9 cellular contexts compared by ENCODE assay signal in genomic region chr11:62830904-62831519, GRCh38. TPM values are rescaled to one million over a fixed set of nuclear protein-coding genes. Genes with fewer than 3 reads are reported as not detected.
DNase-seq lines count a peak whose midpoint lies in the region; ATAC-seq and TF ChIP-seq lines count a peak whose summit lies in the region.
"Had no signal": no experiment of that assay in that cellular context is flagged by ENCODE, and none has a peak within 500 bp of the region (broad histone marks: within the 10 kb centered on the region; RNA-seq: fewer than 3 reads in every experiment).

No MANE protein-coding gene starts in this region.

- H3K9me3 Mint-ChIP-seq in T-cell, result no peaks in the 10 kb centered on the region

- BruUV-seq in A673 (replicated peaks; lab: Mats Ljungman, UMichigan), result no TSS peak

- H3K4me1 Mint-ChIP-seq in T-cell, result peaks cover 41 to 48% (median 44%) of the 10 kb centered on the region in 3 donors

- no peaks in the 10 kb centered on the region for H3K27me3 ChIP-seq in A673 (replicated peaks; ENCODE audit: insufficient read depth, low read depth, low read length, poor library complexity)

- H3K27me3 Mint-ChIP-seq in T-cell, result no peaks in the 10 kb centered on the region

- H3K27ac ChIP-seq in A673 (ENCODE audit: low read depth, low read length, poor library complexity, severe bottlenecking), result peak overlapping the region; percentile 91

- H3K27ac Mint-ChIP-seq in T-cell, result peak overlapping the region; percentile 98 to 99

- DNase-seq in A673 (ENCODE audit: low spot score), result peak; percentile 71
- peak in 2 of 34 experiments; percentile 4 for DNase-seq in T-cell
- no peak for DNase-seq in fibroblast of villous mesenchyme (ENCODE audit: low read depth)
- DNase-seq in retinal pigment epithelial cell (ENCODE audit: low read depth), result no peak
- DNase-seq in hippocampal formation (lab: John Stamatoyannopoulos, UW), result no peak
- no peak for DNase-seq in NCI-H345 (lab: John Stamatoyannopoulos, UW)

- no peaks in the 10 kb centered on the region for H3K9me3 ChIP-seq in A673 (ENCODE audit: low read depth, low read length, poor library complexity, severe bottlenecking)

- intact Hi-C loops in A673 (cut with micrococcal nuclease; ENCODE audit: unreplicated experiment), result loop anchor here (5.0 kb wide), 1 partner anchor 39 kb away; the partner anchor contains the start of gene TMEM223

- H3K4me3 Mint-ChIP-seq in T-cell, result peak overlapping the region; percentile 94 to 99 (median 97)

- no peak for TF ChIP-seq CTCF in A673 (conservative IDR thresholded peaks at IDR 0.05; ENCODE audit: low read depth, low read length)
- no peak for TF ChIP-seq CTCF in fibroblast of villous mesenchyme (IDR thresholded peaks at IDR 0.05; ENCODE audit: insufficient read depth, low read depth, low read length)
- TF ChIP-seq CTCF in retinal pigment epithelial cell (conservative IDR thresholded peaks at IDR 0.05; ENCODE audit: low read depth, low read length), result no peak

- peaks cover 39% of the 10 kb centered on the region for H3K36me3 ChIP-seq in A673 (ENCODE audit: insufficient read depth, low read length, poor library complexity, severe bottlenecking)

- ATAC-seq in GM19023 (IDR thresholded peaks at IDR 0.05; ENCODE audit: unreplicated experiment) (peak; percentile 2), T-cell (replicated peaks in 1 of 4) (no peak), HG03571 (IDR thresholded peaks at IDR 0.05; ENCODE audit: unreplicated experiment) (no peak)

- H3K4me1 ChIP-seq in A673 (ENCODE audit: insufficient read depth, low read length, poor library complexity, severe bottlenecking), result peaks cover 7% of the 10 kb centered on the region

- peaks cover 28% of the 10 kb centered on the region for H3K36me3 Mint-ChIP-seq in T-cell

- peak overlapping the region; percentile 70 for H3K4me3 ChIP-seq in A673 (ENCODE audit: low read depth, low read length, poor library complexity, severe bottlenecking)
- H3K4me3 ChIP-seq in fibroblast of villous mesenchyme (ENCODE audit: low read depth, low read length), result peak overlapping the region; percentile 94
- peak overlapping the region; percentile 88 for H3K4me3 ChIP-seq in retinal pigment epithelial cell (ENCODE audit: low read length)

- CTCF ChIA-PET in A673 (lab: Charles Lee) (interaction anchor here (0.6 kb wide), 1 partner anchor 1487 kb away, joined by 3 read pairs; no protein-coding TSS in a partner anchor), T-cell (lab: Charles Lee) (interaction anchor here in 1 of 2 donors (0.8 to 1.0 kb wide), 3 partner anchors 25 to 445 kb away, joined by 3 to 5 read pairs (median 4); no protein-coding TSS in a partner anchor)

- POLR2A ChIA-PET in A673 (lab: Charles Lee; ENCODE audit: low non-redundant PET), result interaction anchor here (0.8 to 1.6 kb wide), 3 partner anchors 10 to 104 kb away, joined by 3 to 26 read pairs (median 8); partner anchors contain the start of gene HNRNPUL2
- POLR2A ChIA-PET in T-cell (lab: Charles Lee), result interaction anchor here (0.6 to 2.1 kb wide), 14 partner anchors 10 to 104 kb away, joined by 3 to 19 read pairs (median 6); partner anchors contain the start of genes HNRNPUL2 (in 1 of the 2), SLC3A2 (in 1 of the 2), TMEM179B (in 1 of the 2) and ZBTB3 (in 1 of the 2)

RNA-seq across cellular contexts. Expression of gene STX5, which starts 0.8 kb away (rescaled TPM):
- total RNA-seq in A673 (2021) (29.2 and 38.1 TPM in 2 replicates), T-cell (100 to 1,000 TPM in 2 of 5 donors, 10 to 100 TPM in 3; 49.3 to 132 (median 58.0) TPM), fibroblast of villous mesenchyme (35.1 and 47.5 TPM in 2 replicates)

RNA-seq across cellular contexts. Expression of gene TEX54, which starts 1.6 kb away (rescaled TPM):
- total RNA-seq in A673 (2021) (0.77 TPM in 1 of 2 replicates, not detected in the other), T-cell (not detected), fibroblast of villous mesenchyme (not detected in 2 replicates)
- total RNA-seq: lung microvascular endothelial cell had no signal

RNA-seq across cellular contexts. Expression of gene WDR74, which starts 8.4 kb away (rescaled TPM):
- total RNA-seq in A673 (2021), result 147 and 155 TPM in 2 replicates
- 100 to 1,000 TPM in 4 of 5 donors, 10 to 100 TPM in 1; 91.3 to 239 (median 103) TPM for total RNA-seq in T-cell
- total RNA-seq in fibroblast of villous mesenchyme, result 36.1 and 39.7 TPM in 2 replicates

RNA-seq across cellular contexts. Expression of gene NXF1, which starts 25.8 kb away (rescaled TPM):
- total RNA-seq in A673 (2021) (78.8 and 82.0 TPM in 2 replicates), T-cell (100 to 1,000 TPM; 160 to 321 (median 169) TPM), fibroblast of villous mesenchyme (28.3 and 33.2 TPM in 2 replicates)

RNA-seq across cellular contexts. Expression of gene TMEM223, which starts 39.2 kb away (rescaled TPM):
- total RNA-seq in A673 (2021), result 23.4 and 29.3 TPM in 2 replicates
- 10 to 100 TPM; 11.2 to 27.6 (median 23.0) TPM for total RNA-seq in T-cell
- 14.5 and 14.7 TPM in 2 replicates for total RNA-seq in fibroblast of villous mesenchyme
